9 cellular contexts compared by ENCODE assay signal in genomic region chr2:48110497-48110896, GRCh38.
A peak's percentile ranks its signal among the peaks of the same experiment; 100 is the strongest.
DNase-seq lines count a peak whose midpoint lies in the region; ATAC-seq and TF ChIP-seq lines count a peak whose summit lies in the region.
"Had no signal": no experiment of that assay in that cellular context is flagged by ENCODE, and none has a peak within 500 bp of the region (broad histone marks: within the 10 kb centered on the region; RNA-seq: fewer than 3 reads in every experiment).

No MANE protein-coding gene starts in this region.

- H3K27me3 ChIP-seq in foreskin keratinocyte (no peaks in the 10 kb centered on the region), psoas muscle (ENCODE audit: insufficient read depth in 3 of 3, low read length in 2 of 3) (no peaks in the 10 kb centered on the region)
- H3K27me3 ChIP-seq: thyroid gland had no signal

- H3K27me3 Mint-ChIP-seq in activated T-cell treated with anti-CD3 and anti-CD28 coated beads, Interleukin-2, amount 50 U/mL, for 24 hours = no peaks in the 10 kb centered on the region

- H3K4me3 ChIP-seq in SK-N-MC = peak overlapping the region; percentile 74; the same call in 1 of the 2 replicates
- H3K4me3 ChIP-seq in psoas muscle = no peak overlapping the region

- H3K4me1 ChIP-seq in foreskin keratinocyte (peaks cover 24% of the 10 kb centered on the region), psoas muscle (peaks cover 6% of the 10 kb centered on the region)

- H3K27ac Mint-ChIP-seq in activated T-cell treated with anti-CD3 and anti-CD28 coated beads, Interleukin-2, amount 50 U/mL, for 24 hours = no peak overlapping the region

- intact Hi-C loops in psoas muscle (cut with DNase I) = no loop called here

- peak overlapping the region; percentile 85 for H3K4me3 Mint-ChIP-seq in activated T-cell treated with anti-CD3 and anti-CD28 coated beads, Interleukin-2, amount 50 U/mL, for 24 hours

- H3K27ac ChIP-seq in SK-N-MC (no peak overlapping the region), foreskin keratinocyte (peak overlapping the region; percentile 83), psoas muscle (peak overlapping the region; percentile 72)

- no peak for DNase-seq in activated T-cell treated with anti-CD3 and anti-CD28 coated beads, Interleukin-2, amount 50 U/mL, for 24 hours
- DNase-seq in activated T-cell treated with anti-CD3 and anti-CD28 coated beads, Interleukin-2, amount 50 U/mL, for 48 hours = no peak
- DNase-seq in SK-N-MC (ENCODE audit: low read depth, low spot score) (no peak), foreskin keratinocyte (no peak), psoas muscle (no peak), T-helper 9 cell (no peak)
- no peak for DNase-seq in effector CD8-positive, alpha-beta T cell (lab: John Stamatoyannopoulos, UW)

- no peaks in the 10 kb centered on the region for H3K36me3 ChIP-seq in SK-N-MC (ENCODE audit: insufficient read depth, low read length)
- H3K36me3 ChIP-seq in psoas muscle (ENCODE audit: insufficient read depth in 1 of 2, low read depth in 1 of 2) = no peaks in the 10 kb centered on the region
- H3K36me3 ChIP-seq: thyroid gland had no signal

- H3K9me3 ChIP-seq in SK-N-MC (ENCODE audit: low read depth, low read length) (no peaks in the 10 kb centered on the region), psoas muscle (no peaks in the 10 kb centered on the region)
- H3K9me3 ChIP-seq: thyroid gland had no signal

- no peak for TF ChIP-seq CTCF in foreskin keratinocyte (conservative IDR thresholded peaks at IDR 0.05)
- TF ChIP-seq CTCF in psoas muscle (IDR thresholded peaks at IDR 0.05) = no peak

- H3K9me3 Mint-ChIP-seq in activated T-cell treated with anti-CD3 and anti-CD28 coated beads, Interleukin-2, amount 50 U/mL, for 24 hours = no peaks in the 10 kb centered on the region

- 67 to 76% (median 74%) methylated on average over 4 of the region's 4 CpGs for WGBS in psoas muscle, 3 donors

- no peak overlapping the region for H3K9ac ChIP-seq in SK-N-MC (ENCODE audit: insufficient read length)

- peaks cover 1% of the 10 kb centered on the region for H3K36me3 Mint-ChIP-seq in activated T-cell treated with anti-CD3 and anti-CD28 coated beads, Interleukin-2, amount 50 U/mL, for 24 hours (ENCODE audit: low read depth)

- peaks cover 49% of the 10 kb centered on the region for H3K4me1 Mint-ChIP-seq in activated T-cell treated with anti-CD3 and anti-CD28 coated beads, Interleukin-2, amount 50 U/mL, for 24 hours (ENCODE audit: low read depth)

- ATAC-seq in foreskin keratinocyte (no peak), psoas muscle (no peak), GM19463 (IDR thresholded peaks at IDR 0.05; ENCODE audit: unreplicated experiment) (no peak)
